ENCODE assay signal across 9 cellular contexts in genomic region chr20:53611449-53611894, GRCh38. TPM values are rescaled to one million over a fixed set of nuclear protein-coding genes. Genes with fewer than 3 reads are reported as not detected.
DNase-seq lines count a peak whose midpoint lies in the region; ATAC-seq and TF ChIP-seq lines count a peak whose summit lies in the region.
"Had no signal": no experiment of that assay in that cellular context is flagged by ENCODE, and none has a peak within 500 bp of the region (broad histone marks: within the 10 kb centered on the region; RNA-seq: fewer than 3 reads in every experiment).

No MANE protein-coding gene starts in this region.

- H3K9me3 Mint-ChIP-seq in CD4-positive, CD25-positive, alpha-beta regulatory T cell: no peaks in the 10 kb centered on the region
- H3K9me3 Mint-ChIP-seq: T-helper 1 cell treated with Interleukin-12 subunit alpha and Interleukin-12 subunit beta and Interleukin-4 antibody, amounts not matched to agents 30 μg/mL and 1 μg/mL, for 36 hours had no signal

- H3K36me3 ChIP-seq in CD4-positive, CD25-positive, alpha-beta regulatory T cell (ENCODE audit: control insufficient read depth, insufficient read depth, low read length): no peaks in the 10 kb centered on the region
- H3K36me3 ChIP-seq in osteoblast (ENCODE audit: insufficient read depth, low read length): no peaks in the 10 kb centered on the region

- H3K27ac ChIP-seq in CD4-positive, CD25-positive, alpha-beta regulatory T cell (ENCODE audit: insufficient read depth, low read length, poor library complexity, severe bottlenecking): no peak overlapping the region
- H3K27ac ChIP-seq in epithelial cell of prostate (peak overlapping the region; percentile 80), osteoblast (ENCODE audit: low read depth, low read length) (peak overlapping the region; percentile 89)

- H2AFZ ChIP-seq in osteoblast (ENCODE audit: low read length): no peak overlapping the region

- ATAC-seq in CD4-positive, CD25-positive, alpha-beta regulatory T cell (ENCODE audit: low read depth in 2 of 2): no peak
- peak; percentile 39 for ATAC-seq in GM21737 (IDR thresholded peaks at IDR 0.05; ENCODE audit: unreplicated experiment)
- ATAC-seq in GM21381 (IDR thresholded peaks at IDR 0.05; ENCODE audit: unreplicated experiment): no peak

- DNase-seq in CD4-positive, CD25-positive, alpha-beta regulatory T cell: no peak
- DNase-seq in OCI-M1 (lab: John Stamatoyannopoulos, UW): peak; percentile 80
- DNase-seq in epithelial cell of prostate (ENCODE audit: low read depth, low spot score): no peak
- DNase-seq in osteoblast (ENCODE audit: insufficient read length, low spot score, missing footprints): peak; percentile 82
- no peak for DNase-seq in NCI-H2081 (lab: John Stamatoyannopoulos, UW)
- DNase-seq in KG1 (lab: John Stamatoyannopoulos, UW): no peak

- H3K79me2 ChIP-seq in osteoblast (ENCODE audit: insufficient read depth, low read length): no peaks in the 10 kb centered on the region

- no peak for TF ChIP-seq CTCF in osteoblast (IDR thresholded peaks at IDR 0.05; ENCODE audit: extremely low read depth, low read depth, low read length)

- no peaks in the 10 kb centered on the region for H4K20me1 ChIP-seq in osteoblast (ENCODE audit: insufficient read depth, low read length)

- H3K27me3 Mint-ChIP-seq in CD4-positive, CD25-positive, alpha-beta regulatory T cell: peaks cover 5% of the 10 kb centered on the region

- H3K4me3 Mint-ChIP-seq in CD4-positive, CD25-positive, alpha-beta regulatory T cell: no peak overlapping the region
- H3K4me3 Mint-ChIP-seq: T-helper 1 cell treated with Interleukin-12 subunit alpha and Interleukin-12 subunit beta and Interleukin-4 antibody, amounts not matched to agents 30 μg/mL and 1 μg/mL, for 36 hours had no signal

- H3K27ac Mint-ChIP-seq in CD4-positive, CD25-positive, alpha-beta regulatory T cell: peak overlapping the region in 2 of 3 donors; percentile 74
- H3K27ac Mint-ChIP-seq: T-helper 1 cell treated with Interleukin-12 subunit alpha and Interleukin-12 subunit beta and Interleukin-4 antibody, amounts not matched to agents 30 μg/mL and 1 μg/mL, for 36 hours had no signal

- H3K27me3 ChIP-seq in CD4-positive, CD25-positive, alpha-beta regulatory T cell (ENCODE audit: control insufficient read depth, insufficient read depth, low read length): no peaks in the 10 kb centered on the region
- no peaks in the 10 kb centered on the region for H3K27me3 ChIP-seq in osteoblast (ENCODE audit: insufficient read depth, low read length)

- H3K9me3 ChIP-seq in CD4-positive, CD25-positive, alpha-beta regulatory T cell (ENCODE audit: control insufficient read depth in 2 of 2, low read length in 2 of 2): no peaks in the 10 kb centered on the region
- H3K9me3 ChIP-seq in osteoblast (ENCODE audit: low read depth, low read length): no peaks in the 10 kb centered on the region

- peak overlapping the region; percentile 66 for H3K4me2 ChIP-seq in osteoblast (ENCODE audit: insufficient read depth, low read length)

- peaks cover 19% of the 10 kb centered on the region for H3K4me1 ChIP-seq in CD4-positive, CD25-positive, alpha-beta regulatory T cell (ENCODE audit: control insufficient read depth, insufficient read depth, low read length, poor library complexity, severe bottlenecking)
- H3K4me1 ChIP-seq in osteoblast (ENCODE audit: insufficient read depth, low read length): peaks cover 24% of the 10 kb centered on the region

- peaks cover 13 to 27% (median 18%) of the 10 kb centered on the region in 4 donors for H3K4me1 Mint-ChIP-seq in CD4-positive, CD25-positive, alpha-beta regulatory T cell

- no peak overlapping the region for H3K4me3 ChIP-seq in CD4-positive, CD25-positive, alpha-beta regulatory T cell (ENCODE audit: low read depth, low read length)
- H3K4me3 ChIP-seq in osteoblast (ENCODE audit: insufficient read depth, low read length): no peak overlapping the region

- H3K36me3 Mint-ChIP-seq in CD4-positive, CD25-positive, alpha-beta regulatory T cell: no peaks in the 10 kb centered on the region

RNA-seq across cellular contexts. Expression of gene ZNF217, which starts 17.8 kb away (rescaled TPM):
- total RNA-seq in CD4-positive, CD25-positive, alpha-beta regulatory T cell: 70.9 TPM
- polyA plus RNA-seq in CD4-positive, CD25-positive, alpha-beta regulatory T cell: 10 to 100 TPM; 15.6 to 28.6 (median 17.5) TPM
- total RNA-seq in osteoblast: 26.4 and 26.8 TPM in 2 replicates

Comparison
In these comparisons a context has a peak if more than half of its experiments do, and no peak if none do; other contexts are left out.
1. DNase-seq: peak in OCI-M1 (single experiment) and osteoblast (single experiment); none in CD4-positive, CD25-positive, alpha-beta regulatory T cell (0 of 3), epithelial cell of prostate (single experiment), NCI-H2081 (0 of 2) and KG1 (single experiment).